In the genomic region with DNA sequence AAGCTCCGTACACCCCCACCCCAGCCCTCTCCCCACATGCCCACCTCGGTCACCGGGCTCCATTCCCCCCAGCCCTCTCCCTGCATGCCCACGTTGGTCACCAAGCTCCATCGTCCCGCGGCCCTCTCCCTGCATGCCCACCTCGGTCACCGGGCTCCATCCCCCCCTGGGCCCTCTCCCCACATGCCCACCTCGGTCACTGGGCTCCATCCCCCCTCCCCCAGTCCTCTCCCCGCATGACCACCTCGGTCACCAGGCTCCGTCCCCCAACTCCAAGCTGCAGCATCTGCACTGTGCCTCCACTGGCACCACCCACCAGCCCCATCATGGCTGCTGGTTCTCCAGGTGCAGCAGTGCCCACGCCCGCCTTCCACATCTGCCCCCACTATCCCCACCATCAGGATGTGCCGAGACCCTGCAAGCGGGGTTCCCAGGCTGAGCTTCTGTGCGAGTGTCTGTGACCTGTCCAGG, we compare ENCODE assay signal across 28 cellular contexts.
"Had no signal": no experiment of that assay in that cellular context is flagged by ENCODE, and none has a peak within 500 bp of the region (broad histone marks: within the 10 kb centered on the region; RNA-seq: fewer than 3 reads in every experiment).

No MANE protein-coding gene starts in this region.

- H3K9me3 ChIP-seq: adrenal gland, body of pancreas, esophagus squamous epithelium, heart right ventricle, right atrium auricular region, testis, transverse colon, uterus had no signal

- H3K4me1 ChIP-seq: esophagus squamous epithelium, parathyroid adenoma, uterus had no signal

- ATAC-seq: activated CD4-positive, alpha-beta T cell treated with anti-CD3 and anti-CD28 coated beads for 36 hours; activated CD8-positive, alpha-beta memory T cell treated with anti-CD3 and anti-CD28 coated beads, Interleukin-2, amount 10 ng/mL, durations not matched to agents 7 days and 5 days; activated CD8-positive, alpha-beta T cell treated with anti-CD3 and anti-CD28 coated beads, Interleukin-2, amount 10 ng/mL, durations not matched to agents 7 days and 5 days; body of pancreas; heart right ventricle; left ventricle myocardium superior had no signal

- H3K9ac ChIP-seq: parathyroid adenoma had no signal

- DNase-seq: activated CD4-positive, alpha-beta T cell treated with anti-CD3 and anti-CD28 coated beads for 36 hours; activated CD4-positive, CD25-positive, alpha-beta regulatory T cell; activated CD8-positive, alpha-beta memory T cell treated with anti-CD3 and anti-CD28 coated beads, Interleukin-2, amount 10 ng/mL, durations not matched to agents 7 days and 5 days; activated CD8-positive, alpha-beta T cell treated with anti-CD3 and anti-CD28 coated beads, Interleukin-2, amount 10 ng/mL, durations not matched to agents 7 days and 5 days; activated naive CD4-positive, alpha-beta T cell treated with Interleukin-2 at 50 U/mL for 16 hours; activated naive CD8-positive, alpha-beta T cell treated with anti-CD3 and anti-CD28 coated beads for 36 hours; activated T-cell treated with anti-CD3 and anti-CD28 coated beads, Interleukin-2, amount 50 U/mL, for 48 hours; body of pancreas; cortex of kidney; esophagus squamous epithelium; foreskin melanocyte; heart right ventricle; left ventricle myocardium superior; naive B cell; nephron progenitor cell; stimulated activated CD4-positive, alpha-beta T cell treated with anti-CD3 and anti-CD28 coated beads, Interleukin-15, amount 100 ng/mL, for 24 hours; stimulated activated CD4-positive, alpha-beta T cell treated with anti-CD3 and anti-CD28 coated beads, Interleukin-2, amount 100 ng/mL, for 24 hours; stimulated activated naive CD4-positive, alpha-beta T cell; T-helper 2 cell; testis; transverse colon; uterus had no signal

- H3K27ac ChIP-seq: adrenal gland, body of pancreas, esophagus squamous epithelium, heart right ventricle, parathyroid adenoma, right atrium auricular region, testis, transverse colon, uterus had no signal

- H3K4me3 ChIP-seq: adrenal gland, body of pancreas, esophagus squamous epithelium, heart right ventricle, right atrium auricular region, smooth muscle cell, testis, transverse colon, uterus had no signal

- H3K9me3 Mint-ChIP-seq: activated naive CD8-positive, alpha-beta T cell treated with anti-CD3 and anti-CD28 coated beads for 36 hours; activated T-helper 2 cell treated with anti-CD3 and anti-CD28 coated beads, Interferon-gamma antibody, Interleukin-2, Interleukin-4, amounts not matched to agents 10 μg/mL and 5 μg/mL and 100 μg/mL, durations not matched to agents 14 hours and 24 hours and 36 hours; mesothelial cell of epicardium; naive B cell; nephron progenitor cell had no signal

- H3K36me3 Mint-ChIP-seq: activated CD8-positive, alpha-beta memory T cell treated with anti-CD3 and anti-CD28 coated beads, Interleukin-2, amount 10 ng/mL, durations not matched to agents 7 days and 5 days; activated naive CD8-positive, alpha-beta T cell treated with anti-CD3 and anti-CD28 coated beads for 36 hours; mesothelial cell of epicardium; naive B cell had no signal

- H3K27me3 ChIP-seq: adrenal gland, body of pancreas, esophagus squamous epithelium, heart right ventricle, right atrium auricular region, testis, transverse colon, uterus had no signal

- H3K27me3 Mint-ChIP-seq: activated CD4-positive, alpha-beta T cell treated with anti-CD3 and anti-CD28 coated beads for 36 hours; activated CD8-positive, alpha-beta memory T cell treated with anti-CD3 and anti-CD28 coated beads, Interleukin-2, amount 10 ng/mL, durations not matched to agents 7 days and 5 days; activated naive CD8-positive, alpha-beta T cell treated with anti-CD3 and anti-CD28 coated beads for 36 hours; naive B cell had no signal

- H3K4me3 Mint-ChIP-seq: activated CD4-positive, alpha-beta T cell treated with anti-CD3 and anti-CD28 coated beads for 36 hours; activated CD8-positive, alpha-beta memory T cell treated with anti-CD3 and anti-CD28 coated beads, Interleukin-2, amount 10 ng/mL, durations not matched to agents 7 days and 5 days; activated CD8-positive, alpha-beta T cell treated with anti-CD3 and anti-CD28 coated beads, Interleukin-2, amount 10 ng/mL, durations not matched to agents 7 days and 5 days; activated naive CD8-positive, alpha-beta T cell treated with anti-CD3 and anti-CD28 coated beads for 36 hours; mesothelial cell of epicardium; nephron progenitor cell had no signal

- H3K27ac Mint-ChIP-seq: activated CD4-positive, alpha-beta T cell treated with anti-CD3 and anti-CD28 coated beads for 36 hours; activated CD8-positive, alpha-beta memory T cell treated with anti-CD3 and anti-CD28 coated beads, Interleukin-2, amount 10 ng/mL, durations not matched to agents 7 days and 5 days; activated CD8-positive, alpha-beta T cell treated with anti-CD3 and anti-CD28 coated beads, Interleukin-2, amount 10 ng/mL, durations not matched to agents 7 days and 5 days; activated naive CD8-positive, alpha-beta T cell treated with anti-CD3 and anti-CD28 coated beads for 36 hours; activated T-helper 2 cell treated with anti-CD3 and anti-CD28 coated beads, Interferon-gamma antibody, Interleukin-2, Interleukin-4, amounts not matched to agents 10 μg/mL and 5 μg/mL and 100 μg/mL, durations not matched to agents 14 hours and 24 hours and 36 hours; mesothelial cell of epicardium; naive B cell; nephron progenitor cell had no signal

- H3K36me3 ChIP-seq: right atrium auricular region, transverse colon, uterus had no signal

- H3K4me1 Mint-ChIP-seq: activated CD8-positive, alpha-beta memory T cell treated with anti-CD3 and anti-CD28 coated beads, Interleukin-2, amount 10 ng/mL, durations not matched to agents 7 days and 5 days had no signal
